31 cellular contexts compared by ENCODE assay signal in the genomic region with DNA sequence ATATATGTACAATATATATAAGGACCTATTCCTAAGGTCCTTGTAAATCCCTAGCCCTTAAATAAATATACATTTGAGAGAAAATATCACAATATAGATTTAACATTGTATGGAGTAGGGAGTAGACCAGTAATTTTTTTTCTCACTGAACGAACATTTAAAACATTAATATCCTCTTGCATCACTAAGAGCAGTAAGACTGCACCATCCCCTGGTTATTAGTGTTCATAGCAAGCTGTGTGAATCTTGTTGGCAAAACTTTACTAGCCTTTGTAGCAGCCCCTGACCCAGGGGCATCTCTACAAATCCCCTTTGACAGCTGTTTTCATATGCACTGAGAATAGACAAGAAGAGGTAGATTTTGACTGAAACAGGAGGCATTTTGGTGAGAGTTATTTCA.
DNase-seq lines count a peak whose midpoint lies in the region; ATAC-seq and TF ChIP-seq lines count a peak whose summit lies in the region.
"Had no signal": no experiment of that assay in that cellular context is flagged by ENCODE, and none has a peak within 500 bp of the region (broad histone marks: within the 10 kb centered on the region; RNA-seq: fewer than 3 reads in every experiment).

No MANE protein-coding gene starts in this region.

- H3K9me3 Mint-ChIP-seq in GM23338, result no peaks in the 10 kb centered on the region; the same call in 2 of the 3 replicates
- H3K9me3 Mint-ChIP-seq: activated T-cell treated with anti-CD3 and anti-CD28 coated beads, Interleukin-2, amount 50 U/mL, for 4 hours had no signal

- H3K4me3 ChIP-seq in GM23338, result no peak overlapping the region
- H3K4me3 ChIP-seq in choroid plexus epithelial cell (ENCODE audit: low read depth, low read length), result no peak overlapping the region
- H3K4me3 ChIP-seq: dorsolateral prefrontal cortex, gastroesophageal sphincter, GM12878, HAP-1, SK-N-MC, stomach, thyroid gland had no signal

- no peaks in the 10 kb centered on the region for H3K27me3 ChIP-seq in GM23338 (ENCODE audit: insufficient read depth)
- H3K27me3 ChIP-seq: gastroesophageal sphincter, stomach, thyroid gland had no signal

- no peaks in the 10 kb centered on the region for H3K27me3 Mint-ChIP-seq in GM23338 (ENCODE audit: insufficient read depth, low read depth, poor library complexity)
- H3K27me3 Mint-ChIP-seq: activated CD8-positive, alpha-beta memory T cell treated with anti-CD3 and anti-CD28 coated beads, Interleukin-2, amount 10 ng/mL, durations not matched to agents 7 days and 5 days; CD4-positive, alpha-beta memory T cell; naive thymus-derived CD4-positive, alpha-beta T cell had no signal

- no peaks in the 10 kb centered on the region for H3K79me2 ChIP-seq in GM23338 (replicated peaks; ENCODE audit: insufficient read depth)

- H3K27ac Mint-ChIP-seq in GM23338, result no peak overlapping the region
- H3K27ac Mint-ChIP-seq: activated CD8-positive, alpha-beta memory T cell treated with anti-CD3 and anti-CD28 coated beads, Interleukin-2, amount 10 ng/mL, durations not matched to agents 7 days and 5 days; B cell; CD4-positive, alpha-beta memory T cell; mesothelial cell of epicardium; naive thymus-derived CD4-positive, alpha-beta T cell had no signal

- TF ChIP-seq CTCF in GM23338 (conservative IDR thresholded peaks at IDR 0.05; ENCODE audit: low read depth in 2 of 2) (0 out of 4 replicates have a peak, but pooled peaks of 1 of the 2 experiments have one; percentile 7), choroid plexus epithelial cell (conservative IDR thresholded peaks at IDR 0.05; ENCODE audit: low read depth, low read length) (no peak)

- H2AFZ ChIP-seq in GM23338, result no peak overlapping the region

- no peaks in the 10 kb centered on the region for H3K4me1 ChIP-seq in GM23338 (ENCODE audit: insufficient read depth)
- H3K4me1 ChIP-seq: gastroesophageal sphincter, HAP-1, stomach, thyroid gland had no signal

- no peaks in the 10 kb centered on the region for H3K36me3 Mint-ChIP-seq in GM23338 (ENCODE audit: low read depth)
- H3K36me3 Mint-ChIP-seq: activated CD8-positive, alpha-beta memory T cell treated with anti-CD3 and anti-CD28 coated beads, Interleukin-2, amount 10 ng/mL, durations not matched to agents 7 days and 5 days; CD4-positive, alpha-beta memory T cell; mesothelial cell of epicardium; naive thymus-derived CD4-positive, alpha-beta T cell had no signal

- no peak overlapping the region for H3K4me3 Mint-ChIP-seq in GM23338
- H3K4me3 Mint-ChIP-seq: activated CD8-positive, alpha-beta memory T cell treated with anti-CD3 and anti-CD28 coated beads, Interleukin-2, amount 10 ng/mL, durations not matched to agents 7 days and 5 days; activated T-cell treated with anti-CD3 and anti-CD28 coated beads, Interleukin-2, amount 50 U/mL, for 4 hours; B cell; CD4-positive, alpha-beta memory T cell; mesothelial cell of epicardium; naive thymus-derived CD4-positive, alpha-beta T cell had no signal

- no peaks in the 10 kb centered on the region for H3F3A ChIP-seq in GM23338 (replicated peaks; ENCODE audit: low read depth)

- H4K20me1 ChIP-seq in GM23338 (replicated peaks; ENCODE audit: insufficient read depth), result no peaks in the 10 kb centered on the region

- no peaks in the 10 kb centered on the region for H3K9me2 ChIP-seq in GM23338 (ENCODE audit: insufficient read depth)

- no peaks in the 10 kb centered on the region for H3K36me3 ChIP-seq in GM23338 (ENCODE audit: insufficient read depth)
- H3K36me3 ChIP-seq: gastroesophageal sphincter, HAP-1, stomach, thyroid gland had no signal

- no peak overlapping the region for H3K4me2 ChIP-seq in GM23338

- 0 out of 3 replicates have a peak, but pooled peaks cover 3% of the 10 kb centered on the region for H3K4me1 Mint-ChIP-seq in GM23338
- H3K4me1 Mint-ChIP-seq: activated CD8-positive, alpha-beta memory T cell treated with anti-CD3 and anti-CD28 coated beads, Interleukin-2, amount 10 ng/mL, durations not matched to agents 7 days and 5 days; B cell; CD4-positive, alpha-beta memory T cell; mesothelial cell of epicardium; naive thymus-derived CD4-positive, alpha-beta T cell had no signal

- DNase-seq in GM23338 (ENCODE audit: low spot score) (peak; percentile 0), NCI-H526 treated with DMSO at 0.1 percent for 48 hours (lab: John Stamatoyannopoulos, UW) (peak; percentile 21), choroid plexus epithelial cell (ENCODE audit: low read depth) (peak; percentile 0), kidney tubule cell (ENCODE audit: low spot score) (peak; percentile 2), midbrain (lab: John Stamatoyannopoulos, UW) (no peak), DMS 273 (lab: John Stamatoyannopoulos, UW; ENCODE audit: unreplicated experiment) (no peak)
- DNase-seq in activated naive CD4-positive, alpha-beta T cell treated with Interleukin-2 at 50 U/mL for 16 hours, result no peak
- DNase-seq: activated CD4-positive, alpha-beta T cell treated with anti-CD3 and anti-CD28 coated beads, Interleukin-2, amount 50 U/mL, for 1 hour; activated CD4-positive, CD25-positive, alpha-beta regulatory T cell; activated CD8-positive, alpha-beta memory T cell treated with anti-CD3 and anti-CD28 coated beads, Interleukin-2, amount 10 ng/mL, durations not matched to agents 7 days and 5 days; activated naive CD4-positive, alpha-beta T cell; activated T-cell treated with anti-CD3 and anti-CD28 coated beads, Interleukin-2, amount 50 U/mL, for 4 hours; CD4-positive, alpha-beta memory T cell; cerebellar nuclear complex; dorsolateral prefrontal cortex; Kasumi-1; left ventricle myocardium superior; naive thymus-derived CD4-positive, alpha-beta T cell; NCI-H146; OCI-M1; stimulated activated CD4-positive, alpha-beta T cell treated with anti-CD3 and anti-CD28 coated beads, Interleukin-4, amount 100 ng/mL, for 1 hour; stomach; thyroid gland had no signal

- ATAC-seq in GM23338 (no peak), GM18870 (IDR thresholded peaks at IDR 0.05; ENCODE audit: unreplicated experiment) (no peak)
- ATAC-seq: activated CD8-positive, alpha-beta memory T cell treated with anti-CD3 and anti-CD28 coated beads, Interleukin-2, amount 10 ng/mL, durations not matched to agents 7 days and 5 days; activated T-cell treated with anti-CD3 and anti-CD28 coated beads, Interleukin-2, amount 50 U/mL, for 4 hours; gastroesophageal sphincter; GM12878; left ventricle myocardium superior; naive thymus-derived CD4-positive, alpha-beta T cell; sciatic nerve had no signal

- H3K27ac ChIP-seq in GM23338 (ENCODE audit: low read depth), result no peak overlapping the region
- H3K27ac ChIP-seq: dorsolateral prefrontal cortex, gastroesophageal sphincter, SK-N-MC, stomach, thyroid gland had no signal

TF ChIP-seq in GM23338, 12 proteins besides CTCF, POLR2A, EP300 and RAD21 (continues in another document):
- TF ChIP-seq POLR2AphosphoS5 (IDR thresholded peaks at IDR 0.05; ENCODE audit: low read depth), result no peak
- TF ChIP-seq EZH2 (IDR thresholded peaks at IDR 0.05; ENCODE audit: low read depth, unreplicated experiment), result no peak

Comparison
In these comparisons a context has a peak if more than half of its experiments do, and no peak if none do; other contexts are left out.
1. DNase-seq: peak in GM23338 (single experiment), NCI-H526 treated with DMSO at 0.1 percent for 48 hours (single experiment), choroid plexus epithelial cell (single experiment) and kidney tubule cell (single experiment); none in midbrain (single experiment), DMS 273 (single experiment) and activated naive CD4-positive, alpha-beta T cell treated with Interleukin-2 at 50 U/mL for 16 hours (single experiment).